ENCODE assay signal across 8 cellular contexts in genomic region chr15:84747423-84748273, GRCh38. TPM values are rescaled to one million over a fixed set of nuclear protein-coding genes. Genes with fewer than 3 reads are reported as not detected.
DNase-seq lines count a peak whose midpoint lies in the region; ATAC-seq, FAIRE-seq and TF ChIP-seq lines count a peak whose summit lies in the region.

No MANE protein-coding gene starts in this region.

- peak overlapping the region; percentile 76 for H2AFZ ChIP-seq in neuron (ENCODE audit: low read depth, low read length)

- TF ChIP-seq CTCF in Caco-2 (IDR thresholded peaks at IDR 0.05; ENCODE audit: insufficient read depth in 1 of 2, low read depth in 1 of 2, low read length in 1 of 2, severe bottlenecking in 1 of 2, unreplicated experiment in 1 of 2) (no peak), HL-60 (IDR thresholded peaks at IDR 0.05; ENCODE audit: insufficient read depth, low read length) (no peak)

- peak overlapping the region; percentile 89 for H3K27ac ChIP-seq in HL-60 (replicated peaks)

- no peaks in the 10 kb centered on the region for H3K27me3 Mint-ChIP-seq in Caco-2 (ENCODE audit: insufficient read depth, unreplicated experiment)

- CTCF ChIA-PET in Caco-2 (lab: Charles Lee): interaction anchor here (0.5 to 1.0 kb wide), 3 partner anchors 11 to 13 kb away, joined by 3 read pairs; no protein-coding TSS in a partner anchor

- H3K36me3 ChIP-seq in Caco-2 (ENCODE audit: control insufficient read depth, insufficient read depth, low read length) (no peaks in the 10 kb centered on the region), neuron (ENCODE audit: insufficient read depth, low read length) (no peaks in the 10 kb centered on the region)

- BruUV-seq in Caco-2 (replicated peaks; lab: Mats Ljungman, UMichigan): TSS peak; percentile 53

- peaks cover 32% of the 10 kb centered on the region for H3K4me1 ChIP-seq in Caco-2
- peaks cover 7% of the 10 kb centered on the region for H3K4me1 ChIP-seq in neuron (ENCODE audit: insufficient read depth, low read length)

- intact Hi-C loops in Caco-2 (cut with micrococcal nuclease; ENCODE audit: unreplicated experiment): loop anchor here (1.0 to 10.0 kb wide), 3 partner anchors 12 to 177 kb away; partner anchors contain the start of gene SEC11A

- peak; percentile 45 for ATAC-seq in GM19467 (IDR thresholded peaks at IDR 0.05; ENCODE audit: unreplicated experiment)

- H3K9me3 ChIP-seq in Caco-2 (no peaks in the 10 kb centered on the region), neuron (ENCODE audit: low read length) (no peaks in the 10 kb centered on the region)

- H3K9me3 Mint-ChIP-seq in Caco-2 (ENCODE audit: unreplicated experiment): no peaks in the 10 kb centered on the region

- FAIRE-seq in frontal cortex (lab: Jason Lieb, UNC): no peak

- H3K36me3 Mint-ChIP-seq in Caco-2 (ENCODE audit: insufficient read depth, unreplicated experiment): peaks cover 9% of the 10 kb centered on the region

- H3K27me3 ChIP-seq in Caco-2 (replicated peaks; ENCODE audit: control insufficient read depth, insufficient read depth, low read length) (no peaks in the 10 kb centered on the region), HL-60 (ENCODE audit: insufficient read depth, poor library complexity, severe bottlenecking) (no peaks in the 10 kb centered on the region), neuron (ENCODE audit: insufficient read depth, low read length) (no peaks in the 10 kb centered on the region)

- POLR2A ChIA-PET in Caco-2 (lab: Charles Lee): interaction anchor here (0.6 to 1.0 kb wide), 2 partner anchors 16 to 31 kb away, joined by 5 to 11 read pairs; partner anchors contain the start of gene SEC11A

- peaks cover 27% of the 10 kb centered on the region for H3K4me1 Mint-ChIP-seq in Caco-2 (ENCODE audit: low read depth, unreplicated experiment)

- peak overlapping the region; percentile 97 for H3K27ac Mint-ChIP-seq in Caco-2 (ENCODE audit: unreplicated experiment)

- DNase-seq in Caco-2 (peak; percentile 78 to 85), HL-60 (ENCODE audit: low read depth in 1 of 2, low spot score in 1 of 2) (peak; percentile 60 to 81), activated gamma-delta T cell (lab: John Stamatoyannopoulos, UW) (peak; percentile 63), frontal cortex (ENCODE audit: low spot score in 2 of 2) (peak; percentile 36 to 38), superior temporal gyrus (ENCODE audit: extremely low spot score) (peak; percentile 67)

- TF ChIP-seq POLR2A in Raji (IDR thresholded peaks at IDR 0.05; ENCODE audit: insufficient read depth, low read depth, low read length): 0 out of 2 replicates have a peak, but pooled peaks have one; percentile 27

- peak overlapping the region; percentile 89 for H3K4me3 ChIP-seq in Caco-2 (ENCODE audit: low read depth, low read length)
- peak overlapping the region; percentile 70 for H3K4me3 ChIP-seq in HL-60 (replicated peaks; ENCODE audit: insufficient read depth, low read length)
- peak overlapping the region; percentile 83 for H3K4me3 ChIP-seq in neuron (ENCODE audit: low read length)

- H3K4me3 Mint-ChIP-seq in Caco-2 (ENCODE audit: unreplicated experiment): peak overlapping the region; percentile 94

RNA-seq across cellular contexts. Expression of gene ZNF592, which starts 0.7 kb away (rescaled TPM):
- 29.1 and 30.6 TPM in 2 replicates for total RNA-seq in Caco-2 (2022)
- 4.5 TPM for total RNA-seq in frontal cortex

RNA-seq across cellular contexts. Expression of gene SEC11A, which starts 31.7 kb away (rescaled TPM):
- total RNA-seq in Caco-2 (2022) (200 and 211 TPM in 2 replicates), frontal cortex (79.5 TPM)

Comparison
In these comparisons a context has a peak if more than half of its experiments do, and no peak if none do; other contexts are left out.
1. Peak in every context shown above with its lines: DNase-seq, ATAC-seq, H3K4me3 ChIP-seq and H3K27ac ChIP-seq.